ENCODE assay signal across 8 cellular contexts in the genomic region with DNA sequence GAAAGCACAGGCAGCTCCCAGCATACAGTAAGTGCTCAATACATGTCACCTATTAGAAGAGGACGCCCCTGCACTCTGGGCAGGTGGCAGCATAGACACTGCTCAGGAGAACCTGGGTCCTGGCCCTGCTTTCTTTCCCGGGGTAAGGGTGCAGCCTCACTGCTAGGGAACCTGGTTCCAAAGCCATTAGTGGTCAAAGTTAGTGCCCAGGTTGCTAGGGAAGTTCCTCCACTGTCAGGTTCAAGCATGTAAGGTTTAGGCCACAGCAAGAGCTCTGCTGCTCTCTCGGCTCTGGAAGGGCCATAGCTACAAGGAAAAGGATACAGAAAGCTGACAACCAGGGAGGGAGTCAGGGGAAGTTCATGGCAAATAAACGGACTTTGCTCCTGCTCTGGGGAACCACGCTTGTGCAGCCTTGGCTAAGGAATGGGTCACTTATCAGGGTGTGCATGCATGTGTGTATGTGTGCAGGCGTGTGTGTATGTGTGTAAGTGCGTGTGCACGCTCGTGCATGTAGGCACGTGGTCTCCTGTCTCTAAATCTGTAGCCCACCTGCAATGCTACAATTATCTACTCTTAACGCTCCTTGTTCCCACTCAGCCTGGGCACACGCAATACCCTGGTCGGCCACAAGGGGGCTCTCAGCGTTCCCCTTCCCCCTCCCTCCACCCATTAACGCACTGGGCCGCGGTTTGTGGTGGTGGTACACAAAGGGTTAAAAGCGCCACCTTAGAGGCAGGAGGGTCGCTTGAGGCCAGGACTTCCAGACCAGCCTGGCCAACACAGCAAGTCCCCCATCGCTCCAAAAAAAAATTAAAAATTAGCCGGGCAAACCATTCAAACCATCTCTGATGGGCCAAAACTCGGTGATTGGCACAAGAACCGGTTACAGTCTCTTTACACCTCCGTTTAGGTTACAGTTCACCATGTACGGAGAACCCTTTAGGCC. TPM values are rescaled to one million over a fixed set of nuclear protein-coding genes. Genes with fewer than 3 reads are reported as not detected.
DNase-seq lines count a peak whose midpoint lies in the region; ATAC-seq lines count a peak whose summit lies in the region.

No MANE protein-coding gene starts in this region.

- no peaks in the 10 kb centered on the region for H3K36me3 ChIP-seq in naive thymus-derived CD4-positive, alpha-beta T cell (ENCODE audit: control insufficient read depth in 2 of 3, insufficient read depth in 3 of 3, low read length in 3 of 3)

- peak; percentile 65 for ATAC-seq in esophagus mucosa
- peak; percentile 90 for ATAC-seq in naive thymus-derived CD4-positive, alpha-beta T cell
- ATAC-seq in stimulated activated naive CD8-positive, alpha-beta T cell treated with anti-CD3 and anti-CD28 coated beads, Interleukin-15, Interleukin-2, amounts not matched to agents 100 U/mL and 50 U/mL, for 24 hours, result peak; percentile 52
- no peak for ATAC-seq in HG03097 (IDR thresholded peaks at IDR 0.05; ENCODE audit: low FRiP score, unreplicated experiment)

- DNase-seq in activated gamma-delta T cell treated with Interleukin-2 at 50 U/mL for 16 hours, result peak; percentile 68
- no peak for DNase-seq in activated gamma-delta T cell (lab: John Stamatoyannopoulos, UW)
- DNase-seq in NCI-H748 (lab: John Stamatoyannopoulos, UW; ENCODE audit: unreplicated experiment), result peak; percentile 27
- DNase-seq in activated CD8-positive, alpha-beta memory T cell treated with anti-CD3 and anti-CD28 coated beads, Interleukin-2, amount 50 U/mL, for 4 hours, result peak; percentile 76
- DNase-seq in naive thymus-derived CD4-positive, alpha-beta T cell, result peak; percentile 26 to 74 (median 56)
- peak; percentile 85 for DNase-seq in stimulated activated naive CD8-positive, alpha-beta T cell treated with anti-CD3 and anti-CD28 coated beads, Interleukin-15, Interleukin-2, amounts not matched to agents 100 U/mL and 50 U/mL, for 24 hours

- intact Hi-C loops in naive thymus-derived CD4-positive, alpha-beta T cell (cut with micrococcal nuclease), result loop anchor here (1.0 to 5.0 kb wide), 5 partner anchors 24 to 302 kb away; no protein-coding TSS in a partner anchor

- no peaks in the 10 kb centered on the region for H3K27me3 Mint-ChIP-seq in naive thymus-derived CD4-positive, alpha-beta T cell

- CTCF ChIA-PET in naive thymus-derived CD4-positive, alpha-beta T cell (lab: Charles Lee), result interaction anchor here (0.6 to 6.8 kb wide), 21 partner anchors 8 to 1330 kb away, joined by 3 to 27 read pairs (median 4); no protein-coding TSS in a partner anchor

- peaks cover 6 to 28% (median 15%) of the 10 kb centered on the region in 7 donors for H3K4me1 Mint-ChIP-seq in naive thymus-derived CD4-positive, alpha-beta T cell

- H3K4me3 ChIP-seq in naive thymus-derived CD4-positive, alpha-beta T cell (ENCODE audit: low read length), result no peak overlapping the region

- POLR2A ChIA-PET in naive thymus-derived CD4-positive, alpha-beta T cell (lab: Charles Lee), result interaction anchor here (0.5 to 2.7 kb wide), 11 partner anchors 12 to 213 kb away, joined by 3 to 12 read pairs (median 4); a partner anchor contains a TSS

- H3K36me3 Mint-ChIP-seq in naive thymus-derived CD4-positive, alpha-beta T cell, result peaks cover 0 to 7% (median 2%) of the 10 kb centered on the region in 5 donors

- H3K9me3 Mint-ChIP-seq in naive thymus-derived CD4-positive, alpha-beta T cell, result peaks cover 0 to 13% (median 4%) of the 10 kb centered on the region in 11 donors

- H3K4me1 ChIP-seq in naive thymus-derived CD4-positive, alpha-beta T cell (ENCODE audit: control insufficient read depth in 2 of 2, insufficient read depth in 2 of 2, low read length in 2 of 2), result peaks cover 0 to 8% of the 10 kb centered on the region in 2 donors

- H3K9me3 ChIP-seq in naive thymus-derived CD4-positive, alpha-beta T cell (ENCODE audit: control insufficient read depth in 2 of 3, low read length in 3 of 3), result no peaks in the 10 kb centered on the region

- H3K27ac ChIP-seq in naive thymus-derived CD4-positive, alpha-beta T cell (ENCODE audit: low read depth, low read length), result no peak overlapping the region

- H3K27me3 ChIP-seq in naive thymus-derived CD4-positive, alpha-beta T cell (ENCODE audit: control insufficient read depth in 2 of 2, insufficient read depth in 2 of 2, low read length in 2 of 2), result no peaks in the 10 kb centered on the region

- peak overlapping the region in 8 of 9 donors; percentile 18 to 91 (median 66) for H3K27ac Mint-ChIP-seq in naive thymus-derived CD4-positive, alpha-beta T cell

- H3K4me3 Mint-ChIP-seq in naive thymus-derived CD4-positive, alpha-beta T cell, result peak overlapping the region in 2 of 10 donors; percentile 3 to 16

RNA-seq across cellular contexts. Expression of a gene that starts 48.5 kb away (rescaled TPM):
- 3.9 TPM for total RNA-seq in esophagus mucosa
- total RNA-seq in naive thymus-derived CD4-positive, alpha-beta T cell, result 10 to 100 TPM; 15.6 to 34.4 (median 19.0) TPM
- 10 to 100 TPM in 1 of 2 donors, 1 to 10 TPM in 1; 10.0 to 15.4 TPM for polyA plus RNA-seq in naive thymus-derived CD4-positive, alpha-beta T cell
